In the genomic region with DNA sequence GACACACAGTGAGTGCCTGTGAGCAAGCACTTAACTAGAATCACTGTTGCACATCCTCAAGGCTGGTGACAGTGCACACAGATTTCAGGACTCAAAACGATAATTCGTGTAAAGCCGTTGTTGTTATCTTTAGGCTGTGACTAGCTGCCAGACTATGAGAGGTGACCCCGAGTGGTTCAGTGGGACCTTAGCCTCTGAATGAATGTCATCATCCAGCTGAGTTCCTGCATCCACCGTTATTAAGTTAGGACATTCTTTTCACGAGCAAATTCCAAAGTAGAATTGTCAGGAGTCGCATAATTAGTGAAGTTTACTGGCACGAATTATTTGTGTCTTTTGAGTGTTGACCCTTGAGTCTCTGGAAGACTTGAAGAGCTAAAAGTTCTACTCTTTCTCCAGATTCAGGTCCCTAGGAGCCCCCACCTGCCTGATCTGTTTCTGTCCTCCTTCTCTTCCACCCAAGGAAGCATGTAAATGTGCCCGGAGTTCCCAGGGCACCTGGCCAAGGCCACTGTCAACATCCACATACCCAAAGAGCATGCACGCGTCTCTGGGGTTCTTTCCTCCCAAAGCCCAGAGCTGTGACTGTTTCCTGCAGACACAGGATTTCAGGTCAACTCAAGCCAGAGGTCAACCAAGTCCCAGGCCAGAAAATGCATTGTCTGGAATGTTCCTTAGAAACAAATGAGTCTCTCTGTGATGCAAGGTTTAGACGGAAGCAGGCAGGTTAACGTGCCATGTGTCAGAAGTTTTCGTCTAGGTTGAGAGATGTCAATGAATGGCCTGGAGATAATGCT, we compare ENCODE assay signal across 12 cellular contexts.
A peak's percentile ranks its signal among the peaks of the same experiment; 100 is the strongest.
DNase-seq lines count a peak whose midpoint lies in the region; ATAC-seq and TF ChIP-seq lines count a peak whose summit lies in the region.
"Had no signal": no experiment of that assay in that cellular context is flagged by ENCODE, and none has a peak within 500 bp of the region (broad histone marks: within the 10 kb centered on the region; RNA-seq: fewer than 3 reads in every experiment).

No MANE protein-coding gene starts in this region.

- H3K4me1 Mint-ChIP-seq in osteocyte (ENCODE audit: unreplicated experiment) = peaks cover 62% of the 10 kb centered on the region
- H3K4me1 Mint-ChIP-seq in activated CD4-positive, alpha-beta T cell treated with anti-CD3 and anti-CD28 coated beads, Interleukin-2, amount 10 ng/mL, durations not matched to agents 24 days and 14 days = peaks cover 26% of the 10 kb centered on the region

- TF ChIP-seq CTCF in osteocyte (IDR thresholded peaks at IDR 0.05) = no peak
- TF ChIP-seq CTCF in dorsolateral prefrontal cortex (IDR thresholded peaks at IDR 0.05 in 54 of 56, conservative IDR thresholded peaks at IDR 0.05 in 2 of 56; ENCODE audit: low read depth in 1 of 56, partially characterized antibody in 56 of 56) = no peak

- H3K27me3 ChIP-seq in aorta (ENCODE audit: control insufficient read depth in 1 of 2, insufficient read depth in 2 of 2, low read length in 1 of 2) = no peaks in the 10 kb centered on the region
- H3K27me3 ChIP-seq in dorsolateral prefrontal cortex = no peaks in the 10 kb centered on the region

- no peak overlapping the region for H3K4me3 ChIP-seq in aorta (ENCODE audit: low read length in 2 of 2)
- H3K4me3 ChIP-seq in dorsolateral prefrontal cortex = no peak overlapping the region

- H3K4me1 ChIP-seq in aorta (ENCODE audit: control insufficient read depth in 1 of 2, insufficient read depth in 2 of 2, low read length in 2 of 2) = peaks cover 0 to 2% of the 10 kb centered on the region in 2 donors

- no peak overlapping the region for H3K4me3 Mint-ChIP-seq in osteocyte (ENCODE audit: unreplicated experiment)
- H3K4me3 Mint-ChIP-seq in activated CD4-positive, alpha-beta T cell treated with anti-CD3 and anti-CD28 coated beads, Interleukin-2, amount 10 ng/mL, durations not matched to agents 24 days and 14 days = no peak overlapping the region
- H3K4me3 Mint-ChIP-seq: activated CD4-positive, alpha-beta T cell treated with anti-CD3 and anti-CD28 coated beads, Interleukin-2, amount 10 ng/mL, durations not matched to agents 7 days and 5 days had no signal

- H3K27ac Mint-ChIP-seq in osteocyte (ENCODE audit: unreplicated experiment) = peak overlapping the region; percentile 50
- no peak overlapping the region for H3K27ac Mint-ChIP-seq in activated CD4-positive, alpha-beta T cell treated with anti-CD3 and anti-CD28 coated beads, Interleukin-2, amount 10 ng/mL, durations not matched to agents 24 days and 14 days
- H3K27ac Mint-ChIP-seq: activated CD4-positive, alpha-beta T cell treated with anti-CD3 and anti-CD28 coated beads, Interleukin-2, amount 10 ng/mL, durations not matched to agents 7 days and 5 days had no signal

- H3K9me3 Mint-ChIP-seq in osteocyte (ENCODE audit: unreplicated experiment) = no peaks in the 10 kb centered on the region
- H3K9me3 Mint-ChIP-seq in activated CD4-positive, alpha-beta T cell treated with anti-CD3 and anti-CD28 coated beads, Interleukin-2, amount 10 ng/mL, durations not matched to agents 24 days and 14 days = peaks cover 11% of the 10 kb centered on the region

- intact Hi-C loops in Right ventricle myocardium superior (cut with DNase I) = no loop called here
- intact Hi-C loops in Right ventricle myocardium inferior (cut with DNase I) = no loop called here
- intact Hi-C loops in aorta (cut with DNase I) = loop anchor here (2.0 to 5.0 kb wide), 3 partner anchors 61 to 424 kb away; no protein-coding TSS in a partner anchor
- intact Hi-C loops in activated CD4-positive, alpha-beta T cell treated with anti-CD3 and anti-CD28 coated beads, Interleukin-2, amount 10 ng/mL, durations not matched to agents 24 days and 14 days (cut with micrococcal nuclease) = no loop called here
- intact Hi-C loops in dorsolateral prefrontal cortex (cut with DNase I) = no loop called here

- ATAC-seq in Right ventricle myocardium superior (ENCODE audit: poor library complexity) = no peak
- ATAC-seq in Right ventricle myocardium inferior = no peak
- ATAC-seq in aorta (ENCODE audit: low FRiP score) = no peak
- no peak for ATAC-seq in HG03135 (IDR thresholded peaks at IDR 0.05; ENCODE audit: unreplicated experiment)

- no peaks in the 10 kb centered on the region for H3K36me3 ChIP-seq in aorta (ENCODE audit: control insufficient read depth in 1 of 2, insufficient read depth in 2 of 2, low read length in 1 of 2)

- H3K9me3 ChIP-seq in aorta (ENCODE audit: control insufficient read depth, low read length) = no peaks in the 10 kb centered on the region

- DNase-seq in Right ventricle myocardium superior (peak; percentile 64), Right ventricle myocardium inferior (ENCODE audit: missing footprints) (no peak), glomerular visceral epithelial cell (ENCODE audit: extremely low spot score) (peak; percentile 18), osteocyte (ENCODE audit: extremely low spot score, unreplicated experiment) (no peak), aorta (no peak), dorsolateral prefrontal cortex (no peak)
- DNase-seq in activated CD4-positive, alpha-beta T cell treated with anti-CD3 and anti-CD28 coated beads, Interleukin-2, amount 10 ng/mL, durations not matched to agents 24 days and 14 days = no peak
- DNase-seq: activated CD4-positive, alpha-beta T cell treated with anti-CD3 and anti-CD28 coated beads, Interleukin-2, amount 10 ng/mL, durations not matched to agents 7 days and 5 days; effector memory CD4-positive, alpha-beta T cell; NCI-H2081 treated with DMSO at 0.1 percent for 48 hours; stimulated activated CD4-positive, alpha-beta T cell treated with anti-CD3 and anti-CD28 coated beads, Interleukin-4, amount 100 ng/mL, for 1 hour had no signal

- WGBS in aorta, 2 donors = 21 to 24% methylated on average over 14 of the region's 14 CpGs

- H3K27me3 Mint-ChIP-seq in osteocyte (ENCODE audit: unreplicated experiment) = no peaks in the 10 kb centered on the region
- no peaks in the 10 kb centered on the region for H3K27me3 Mint-ChIP-seq in activated CD4-positive, alpha-beta T cell treated with anti-CD3 and anti-CD28 coated beads, Interleukin-2, amount 10 ng/mL, durations not matched to agents 24 days and 14 days
- H3K27me3 Mint-ChIP-seq: activated CD4-positive, alpha-beta T cell treated with anti-CD3 and anti-CD28 coated beads, Interleukin-2, amount 10 ng/mL, durations not matched to agents 7 days and 5 days had no signal

- H3K27ac ChIP-seq in aorta (ENCODE audit: low read depth in 1 of 2, low read length in 2 of 2) (peak overlapping the region; percentile 14 to 66), dorsolateral prefrontal cortex (peak overlapping the region in 4 of 59 donors; percentile 6 to 23 (median 14))

- H3K36me3 Mint-ChIP-seq in osteocyte (ENCODE audit: unreplicated experiment) = no peaks in the 10 kb centered on the region
- peaks cover 6% of the 10 kb centered on the region for H3K36me3 Mint-ChIP-seq in activated CD4-positive, alpha-beta T cell treated with anti-CD3 and anti-CD28 coated beads, Interleukin-2, amount 10 ng/mL, durations not matched to agents 24 days and 14 days (ENCODE audit: low read depth)

Comparison
In these comparisons a context has a peak if more than half of its experiments do, and no peak if none do; other contexts are left out.
1. DNase-seq: peak in Right ventricle myocardium superior (single experiment) and glomerular visceral epithelial cell (single experiment); none in Right ventricle myocardium inferior (single experiment), osteocyte (single experiment), aorta (0 of 2), activated CD4-positive, alpha-beta T cell treated with anti-CD3 and anti-CD28 coated beads, Interleukin-2, amount 10 ng/mL, durations not matched to agents 24 days and 14 days (single experiment) and dorsolateral prefrontal cortex (0 of 10).
2. intact Hi-C loops: an anchor here in aorta (2.0 to 5.0 kb wide); none called in Right ventricle myocardium superior, Right ventricle myocardium inferior, activated CD4-positive, alpha-beta T cell treated with anti-CD3 and anti-CD28 coated beads, Interleukin-2, amount 10 ng/mL, durations not matched to agents 24 days and 14 days and dorsolateral prefrontal cortex.